ENCODE assay signal across 8 cellular contexts in the genomic region with DNA sequence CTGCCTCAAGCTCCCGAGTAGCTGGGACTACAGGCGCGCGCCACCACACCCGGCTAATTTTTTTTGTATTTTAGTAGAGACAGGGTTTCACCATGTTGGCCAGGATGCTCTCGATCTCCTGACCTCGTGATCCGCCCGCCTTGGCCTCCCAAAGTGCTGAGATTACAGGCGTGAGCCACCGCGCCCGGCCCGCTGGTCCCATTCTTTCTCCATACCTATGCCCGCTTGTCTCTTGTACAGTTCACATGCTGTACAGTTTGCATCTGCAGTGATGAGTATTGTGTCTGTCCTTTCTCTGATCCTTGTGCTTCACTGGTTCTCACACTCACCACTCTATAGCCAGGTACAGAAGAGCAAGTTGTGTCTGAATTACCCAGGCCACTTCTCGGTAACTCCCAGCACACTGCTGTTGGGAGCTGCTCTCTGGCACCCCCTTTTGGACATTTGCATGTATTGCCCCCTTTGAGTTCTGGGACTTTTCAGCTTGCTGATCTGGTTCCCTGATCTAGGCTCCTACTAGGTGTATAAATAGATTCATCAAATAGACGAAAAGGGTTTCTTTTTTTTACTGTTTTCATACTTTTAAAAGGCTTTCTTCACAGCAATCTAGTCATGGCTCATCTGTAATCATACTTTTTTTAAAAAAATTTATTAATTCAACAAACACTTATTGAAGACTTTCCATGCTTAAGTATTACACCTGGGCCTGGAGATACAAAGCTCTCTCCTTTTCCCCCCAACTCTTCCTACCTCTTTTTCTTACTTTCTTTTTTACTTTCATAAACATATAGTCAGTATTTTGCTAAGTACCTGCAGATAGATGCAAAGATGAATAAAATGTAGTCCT. TPM values are rescaled to one million over a fixed set of nuclear protein-coding genes. Genes with fewer than 3 reads are reported as not detected.
DNase-seq lines count a peak whose midpoint lies in the region; ATAC-seq and TF ChIP-seq lines count a peak whose summit lies in the region.

No MANE protein-coding gene starts in this region.

- H3K4me3 ChIP-seq in AG04450 (ENCODE audit: low read depth, low read length) (no peak overlapping the region), NT2/D1 (ENCODE audit: insufficient read length, low read depth) (no peak overlapping the region), epithelial cell of proximal tubule (ENCODE audit: low read depth, low read length) (no peak overlapping the region)

- TF ChIP-seq CTCF in AG04450 (IDR thresholded peaks at IDR 0.05; ENCODE audit: low read depth, low read length), result peak; percentile 98
- TF ChIP-seq CTCF in epithelial cell of proximal tubule (conservative IDR thresholded peaks at IDR 0.05; ENCODE audit: low read depth, low read length), result peak; percentile 99

- H3K4me1 Mint-ChIP-seq in naive thymus-derived CD8-positive, alpha-beta T cell, result peaks cover 22 to 38% (median 29%) of the 10 kb centered on the region in 4 donors

- H3K27ac Mint-ChIP-seq in naive thymus-derived CD8-positive, alpha-beta T cell, result peak overlapping the region; percentile 12 to 94 (median 83)

- peak overlapping the region in 7 of 10 donors; percentile 27 to 71 (median 42) for H3K4me3 Mint-ChIP-seq in naive thymus-derived CD8-positive, alpha-beta T cell

- POLR2A ChIA-PET in AG04450 (lab: Yijun Ruan, JAX), result interaction anchor here (1.3 kb wide), 1 partner anchor 183 kb away, joined by 6 read pairs; no protein-coding TSS in a partner anchor
- POLR2A ChIA-PET in naive thymus-derived CD8-positive, alpha-beta T cell (lab: Charles Lee), result interaction anchor here (0.9 to 3.1 kb wide), 6 partner anchors 17 to 236 kb away, joined by 3 to 38 read pairs (median 7); no protein-coding TSS in a partner anchor

- no peaks in the 10 kb centered on the region for H3K4me1 ChIP-seq in NT2/D1 (ENCODE audit: insufficient read depth, insufficient read length)

- H3K27me3 Mint-ChIP-seq in naive thymus-derived CD8-positive, alpha-beta T cell, result no peaks in the 10 kb centered on the region

- no peaks in the 10 kb centered on the region for H3K9me3 Mint-ChIP-seq in naive thymus-derived CD8-positive, alpha-beta T cell

- ATAC-seq in GM18517 (IDR thresholded peaks at IDR 0.05; ENCODE audit: unreplicated experiment) (peak; percentile 72), HG03571 (IDR thresholded peaks at IDR 0.05; ENCODE audit: unreplicated experiment) (peak; percentile 64)
- ATAC-seq in naive thymus-derived CD8-positive, alpha-beta T cell, result peak; percentile 87 to 91

- H3K27me3 ChIP-seq in AG04450 (ENCODE audit: control insufficient read depth, insufficient read depth, low read length) (peaks cover 2% of the 10 kb centered on the region), NT2/D1 (ENCODE audit: insufficient read depth, insufficient read length) (no peaks in the 10 kb centered on the region)

- H3K36me3 ChIP-seq in NT2/D1 (ENCODE audit: insufficient read depth, insufficient read length, low read length), result no peaks in the 10 kb centered on the region

- peaks cover 0 to 68% (median 24%) of the 10 kb centered on the region in 3 donors for H3K36me3 Mint-ChIP-seq in naive thymus-derived CD8-positive, alpha-beta T cell

- CTCF ChIA-PET in AG04450 (lab: Charles Lee), result interaction anchor here (0.6 to 7.9 kb wide), 43 partner anchors 7 to 279 kb away, joined by 3 to 282 read pairs (median 4); no protein-coding TSS in a partner anchor

- DNase-seq in AG04450 (ENCODE audit: low read depth, low spot score), result peak; percentile 27
- peak; percentile 73 for DNase-seq in NT2/D1 (ENCODE audit: low read depth, low spot score)
- peak; percentile 80 for DNase-seq in activated CD8-positive, alpha-beta memory T cell treated with anti-CD3 and anti-CD28 coated beads, Interleukin-2, amount 50 U/mL, for 48 hours
- no peak for DNase-seq in epithelial cell of proximal tubule (ENCODE audit: low read depth)
- DNase-seq in naive thymus-derived CD8-positive, alpha-beta T cell, result peak; percentile 40 to 85 (median 72)
- DNase-seq in stromal cell of bone marrow (ENCODE audit: low read depth), result peak; percentile 48

- no peak overlapping the region for H3K27ac ChIP-seq in AG04450 (ENCODE audit: low read depth, low read length)

- H3K9me3 ChIP-seq in AG04450 (ENCODE audit: control insufficient read depth, insufficient read depth, low read length) (no peaks in the 10 kb centered on the region), NT2/D1 (ENCODE audit: insufficient read depth, low read length) (no peaks in the 10 kb centered on the region)

- H3K9ac ChIP-seq in NT2/D1 (ENCODE audit: insufficient read length, low read depth), result no peak overlapping the region

RNA-seq across cellular contexts. Expression of gene AOAH, which starts 53.5 kb away (rescaled TPM):
- not detected in 2 replicates for polyA plus RNA-seq in AG04450 (2011; rRNA removed)
- not detected in 2 replicates for polyA minus RNA-seq in AG04450 (2011; rRNA and poly(A)+ RNA removed)
- total RNA-seq in epithelial cell of proximal tubule, result 0.51 and 1.2 TPM in 2 replicates
- total RNA-seq in naive thymus-derived CD8-positive, alpha-beta T cell, result 10 to 100 TPM; 30.2 to 31.4 TPM
- polyA plus RNA-seq in naive thymus-derived CD8-positive, alpha-beta T cell, result 10 to 100 TPM; 40.5 to 85.9 (median 44.3) TPM

Comparison
In these comparisons a context has a peak if more than half of its experiments do, and no peak if none do; other contexts are left out.
1. RNA of gene AOAH, which starts 53.5 kb away (total RNA-seq): 30.2 to 31.4 TPM in naive thymus-derived CD8-positive, alpha-beta T cell; 0.51 to 1.2 TPM in epithelial cell of proximal tubule; every median in the first group is over 10 times any median in the second.
2. Peak in every context shown above with its lines, with median percentiles within 50 percentile points of each other: ATAC-seq.